13 cellular contexts compared by ENCODE assay signal in the genomic region with DNA sequence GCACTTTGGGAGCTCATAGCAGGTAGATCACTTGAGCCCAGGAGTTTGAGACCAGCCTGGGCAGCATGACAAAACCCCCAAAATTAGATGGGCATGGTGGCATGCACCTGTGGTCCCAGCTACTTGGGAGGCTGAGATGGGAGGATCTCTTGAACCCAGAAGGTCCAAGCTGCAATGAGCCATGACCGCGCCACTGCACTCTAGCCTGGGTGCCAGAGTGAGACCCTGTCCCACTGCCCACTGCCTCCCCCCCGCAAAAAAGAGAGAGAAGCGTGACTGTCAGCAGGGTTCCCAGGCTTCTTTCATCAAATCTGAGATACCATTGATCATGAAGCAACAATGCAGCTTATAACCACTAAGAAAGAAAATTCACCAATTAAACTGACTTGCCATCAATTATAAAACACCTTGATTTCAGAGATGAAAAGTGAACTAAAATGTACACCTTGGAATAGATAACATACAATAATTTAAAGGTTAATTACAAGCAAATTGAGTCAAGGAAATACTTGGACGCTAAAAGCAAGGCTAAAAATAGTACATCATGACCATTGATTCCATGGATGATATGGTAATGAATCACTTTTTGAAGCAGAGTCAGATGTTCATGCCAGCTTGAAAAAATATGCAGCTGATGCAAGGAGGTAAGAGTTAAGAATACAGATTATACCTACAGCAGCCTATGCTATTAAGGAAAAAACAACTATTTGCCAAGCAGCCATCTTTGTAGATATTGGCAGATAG.
DNase-seq lines count a peak whose midpoint lies in the region; ATAC-seq and TF ChIP-seq lines count a peak whose summit lies in the region.
"Had no signal": no experiment of that assay in that cellular context is flagged by ENCODE, and none has a peak within 500 bp of the region (broad histone marks: within the 10 kb centered on the region; RNA-seq: fewer than 3 reads in every experiment).

No MANE protein-coding gene starts in this region.

- no peaks in the 10 kb centered on the region for H3K36me3 Mint-ChIP-seq in chondrocyte (ENCODE audit: low read depth)

- ATAC-seq in GM19397 (IDR thresholded peaks at IDR 0.05; ENCODE audit: unreplicated experiment): no peak
- ATAC-seq: upper lobe of right lung had no signal

- peak overlapping the region; percentile 88 for H3K27ac Mint-ChIP-seq in chondrocyte (ENCODE audit: unreplicated experiment)
- H3K27ac Mint-ChIP-seq: activated CD4-positive, alpha-beta T cell treated with anti-CD3 and anti-CD28 coated beads, Interleukin-2, amount 10 ng/mL, durations not matched to agents 24 days and 14 days had no signal

- peaks cover 6% of the 10 kb centered on the region for H3K9me3 Mint-ChIP-seq in chondrocyte (ENCODE audit: low read depth)

- H3K4me3 ChIP-seq in kidney epithelial cell (ENCODE audit: low read depth, low read length) (no peak overlapping the region), coronary artery (no peak overlapping the region)
- H3K4me3 ChIP-seq: upper lobe of right lung had no signal

- H3K27me3 Mint-ChIP-seq in chondrocyte (ENCODE audit: low read depth): no peaks in the 10 kb centered on the region
- H3K27me3 Mint-ChIP-seq: activated CD4-positive, alpha-beta T cell treated with anti-CD3 and anti-CD28 coated beads, Interleukin-2, amount 10 ng/mL, durations not matched to agents 24 days and 14 days had no signal

- H3K4me1 Mint-ChIP-seq in chondrocyte (ENCODE audit: low read depth): peaks cover 36% of the 10 kb centered on the region
- H3K4me1 Mint-ChIP-seq: activated CD4-positive, alpha-beta T cell treated with anti-CD3 and anti-CD28 coated beads, Interleukin-2, amount 10 ng/mL, durations not matched to agents 24 days and 14 days had no signal

- no peak overlapping the region for H3K4me3 Mint-ChIP-seq in chondrocyte (ENCODE audit: unreplicated experiment)
- H3K4me3 Mint-ChIP-seq: activated CD4-positive, alpha-beta T cell treated with anti-CD3 and anti-CD28 coated beads, Interleukin-2, amount 10 ng/mL, durations not matched to agents 24 days and 14 days; nephron had no signal

- no peaks in the 10 kb centered on the region for H3K27me3 ChIP-seq in kidney epithelial cell (ENCODE audit: control insufficient read depth, insufficient read depth, low read length)
- H3K27me3 ChIP-seq: upper lobe of right lung had no signal

- DNase-seq in AG08395 (ENCODE audit: low spot score): peak; percentile 42
- peak; percentile 82 for DNase-seq in M059J (ENCODE audit: low read depth)
- no peak for DNase-seq in chondrocyte (ENCODE audit: low spot score)
- DNase-seq in kidney epithelial cell (ENCODE audit: low read depth): peak; percentile 62
- no peak for DNase-seq in coronary artery (ENCODE audit: low spot score)
- DNase-seq in NCI-H1048 (lab: John Stamatoyannopoulos, UW): no peak
- no peak for DNase-seq in activated CD8-positive, alpha-beta memory T cell treated with anti-CD3 and anti-CD28 coated beads, Interleukin-2, amount 50 U/mL, for 4 hours
- DNase-seq: activated CD4-positive, alpha-beta T cell treated with anti-CD3 and anti-CD28 coated beads, Interleukin-2, amount 10 ng/mL, durations not matched to agents 24 days and 14 days; AML-193; NK-92 treated with Interleukin-12 subunit alpha and Interleukin-12 subunit beta, amount 100 ng/mL, for 24 hours; upper lobe of right lung had no signal

- no peaks in the 10 kb centered on the region for H3K36me3 ChIP-seq in kidney epithelial cell (ENCODE audit: control insufficient read depth, insufficient read depth, low read length)
- H3K36me3 ChIP-seq: upper lobe of right lung had no signal

- H3K27ac ChIP-seq in coronary artery: no peak overlapping the region
- H3K27ac ChIP-seq: upper lobe of right lung had no signal

- TF ChIP-seq CTCF in chondrocyte (IDR thresholded peaks at IDR 0.05) (no peak), kidney epithelial cell (IDR thresholded peaks at IDR 0.05; ENCODE audit: insufficient read depth, low read length, poor library complexity, severe bottlenecking) (no peak), coronary artery (IDR thresholded peaks at IDR 0.05) (no peak)

Comparison
In these comparisons a context has a peak if more than half of its experiments do, and no peak if none do; other contexts are left out.
1. DNase-seq: peak in AG08395 (single experiment), M059J (single experiment) and kidney epithelial cell (single experiment); none in chondrocyte (single experiment), coronary artery (single experiment), NCI-H1048 (single experiment) and activated CD8-positive, alpha-beta memory T cell treated with anti-CD3 and anti-CD28 coated beads, Interleukin-2, amount 50 U/mL, for 4 hours (single experiment).